9 cellular contexts compared by ENCODE assay signal in genomic region chr1:234433563-234434285, GRCh38. TPM values are rescaled to one million over a fixed set of nuclear protein-coding genes. Genes with fewer than 3 reads are reported as not detected.
DNase-seq lines count a peak whose midpoint lies in the region; ATAC-seq, FAIRE-seq and TF ChIP-seq lines count a peak whose summit lies in the region.
"Had no signal": no experiment of that assay in that cellular context is flagged by ENCODE, and none has a peak within 500 bp of the region (broad histone marks: within the 10 kb centered on the region; RNA-seq: fewer than 3 reads in every experiment).

No MANE protein-coding gene starts in this region.

- H3K9ac ChIP-seq in keratinocyte (ENCODE audit: control insufficient read depth, extremely low read depth, insufficient read depth, low read length) (no peak overlapping the region), trophoblast cell (ENCODE audit: low read length) (no peak overlapping the region)

- no peaks in the 10 kb centered on the region for H4K20me1 ChIP-seq in keratinocyte (ENCODE audit: control insufficient read depth, extremely low read depth, insufficient read depth, low read length)

- H3K4ac ChIP-seq in trophoblast cell (ENCODE audit: low read depth, low read length), result no peak overlapping the region

- no peak overlapping the region for H4K8ac ChIP-seq in trophoblast cell (ENCODE audit: low read depth, low read length)

- peak; percentile 90 for ATAC-seq in GM21723 (IDR thresholded peaks at IDR 0.05; ENCODE audit: unreplicated experiment)

- no peaks in the 10 kb centered on the region for H3K79me2 ChIP-seq in keratinocyte (ENCODE audit: control insufficient read depth, insufficient read depth, low read length)
- no peaks in the 10 kb centered on the region for H3K79me2 ChIP-seq in trophoblast cell (ENCODE audit: control insufficient read depth, insufficient read depth, low read length, poor library complexity)

- H3K9me3 ChIP-seq in keratinocyte (ENCODE audit: control insufficient read depth, low read depth, low read length) (no peaks in the 10 kb centered on the region), trophoblast cell (ENCODE audit: insufficient read depth, low read depth, low read length) (no peaks in the 10 kb centered on the region)

- dilution Hi-C loops in keratinocyte (cut with MboI; ENCODE audit: extremely low pct_ligation_motif_present, low sequenced_read_pairs), result no loop called here

- peaks cover 2% of the 10 kb centered on the region for H3K79me1 ChIP-seq in trophoblast cell (ENCODE audit: low read length)

- H2AK5ac ChIP-seq in trophoblast cell (ENCODE audit: low read length), result no peak overlapping the region

- DNase-seq in GM10248 (ENCODE audit: extremely low spot score) (peak; percentile 57), NCI-H69 (lab: John Stamatoyannopoulos, UW) (peak; percentile 43), keratinocyte (ENCODE audit: low read depth, low spot score) (no peak), Kasumi-1 (lab: John Stamatoyannopoulos, UW) (no peak), GF-D8 (lab: John Stamatoyannopoulos, UW) (no peak), trophoblast cell (no peak)
- DNase-seq in activated effector memory CD4-positive, alpha-beta T cell treated with anti-CD3 and anti-CD28 coated beads, Interleukin-2, amount 50 U/mL, for 16 hours, result no peak
- DNase-seq: activated naive CD8-positive, alpha-beta T cell treated with anti-CD3 and anti-CD28 coated beads, Interleukin-2, amount 10 ng/mL, durations not matched to agents 7 days and 5 days had no signal

- H3K27ac ChIP-seq in keratinocyte (ENCODE audit: control insufficient read depth, insufficient read depth, low read length) (no peak overlapping the region), trophoblast cell (ENCODE audit: low read depth, low read length) (no peak overlapping the region)

- H3K14ac ChIP-seq in trophoblast cell (ENCODE audit: low read length), result no peak overlapping the region

- no peak overlapping the region for H3K4me3 ChIP-seq in keratinocyte (ENCODE audit: control insufficient read depth in 2 of 3, extremely low read depth in 1 of 3, insufficient read depth in 2 of 3, low read depth in 1 of 3, low read length in 3 of 3)
- no peak overlapping the region for H3K4me3 ChIP-seq in trophoblast cell (ENCODE audit: low read depth, low read length)

- H2BK120ac ChIP-seq in trophoblast cell (ENCODE audit: insufficient read depth, low read length, poor library complexity), result no peak overlapping the region

- no peak overlapping the region for H3K18ac ChIP-seq in trophoblast cell (ENCODE audit: low read length)

- WGBS in trophoblast cell (ENCODE audit: extremely low coverage, insufficient coverage, insufficient read length), result no CpG with 5 or more reads among the region's 1 CpG

- H3K4me1 ChIP-seq in keratinocyte (ENCODE audit: control insufficient read depth, extremely low read depth, insufficient read depth, low read length), result no peaks in the 10 kb centered on the region
- H3K4me1 ChIP-seq in trophoblast cell (ENCODE audit: control insufficient read depth in 1 of 2, insufficient read depth in 2 of 2, low read length in 2 of 2), result no peaks in the 10 kb centered on the region

- H3K27me3 ChIP-seq in keratinocyte (ENCODE audit: control insufficient read depth, extremely low read depth, insufficient read depth, low read length) (no peaks in the 10 kb centered on the region), trophoblast cell (ENCODE audit: insufficient read depth, low read length) (no peaks in the 10 kb centered on the region)

- no peak overlapping the region for H2BK5ac ChIP-seq in trophoblast cell (ENCODE audit: low read depth, low read length, poor library complexity)

- no peak overlapping the region for H2AFZ ChIP-seq in keratinocyte (ENCODE audit: control insufficient read depth, low read length)
- no peak overlapping the region for H2AFZ ChIP-seq in trophoblast cell (ENCODE audit: insufficient read depth, low read length, poor library complexity)

- no peak for TF ChIP-seq CTCF in GM10248 (IDR thresholded peaks at IDR 0.05; ENCODE audit: control extremely low read depth, extremely low read depth, low read depth, missing control alignments)
- TF ChIP-seq CTCF in keratinocyte (optimal IDR thresholded peaks at IDR 0.05 in 1 of 3, IDR thresholded peaks at IDR 0.05 in 1 of 3, conservative IDR thresholded peaks at IDR 0.05 in 1 of 3; ENCODE audit: extremely low read depth in 1 of 3, insufficient read depth in 2 of 3, low read length in 3 of 3), result no peak

- H4K12ac ChIP-seq in trophoblast cell (ENCODE audit: low read depth, low read length), result no peak overlapping the region

- POLR2A ChIA-PET in GM10248 (lab: Yijun Ruan, JAX), result interaction anchor here (0.5 kb wide), 1 partner anchor 889 kb away, joined by 3 read pairs; no protein-coding TSS in a partner anchor

- H4K91ac ChIP-seq in trophoblast cell (ENCODE audit: low read depth, low read length), result no peak overlapping the region

- peak; percentile 82 for FAIRE-seq in keratinocyte (lab: Jason Lieb, UNC)

- no peak overlapping the region for H3K23ac ChIP-seq in trophoblast cell (ENCODE audit: low read length)

- CTCF ChIA-PET in GM10248 (lab: Yijun Ruan, JAX), result interaction anchor here (1.2 kb wide), 1 partner anchor 27 kb away, joined by 3 read pairs; no protein-coding TSS in a partner anchor

- H3K4me2 ChIP-seq in keratinocyte (ENCODE audit: control insufficient read depth, extremely low read depth, insufficient read depth, low read depth, low read length), result no peak overlapping the region
- no peak overlapping the region for H3K4me2 ChIP-seq in trophoblast cell (ENCODE audit: low read length)

- H2BK12ac ChIP-seq in trophoblast cell (ENCODE audit: low read length), result no peak overlapping the region

- H3K9me1 ChIP-seq in keratinocyte (ENCODE audit: control insufficient read depth, extremely low read depth, insufficient read depth, low read length), result no peaks in the 10 kb centered on the region

- peaks cover 6 to 12% of the 10 kb centered on the region in 2 experiments for H3K36me3 ChIP-seq in keratinocyte (ENCODE audit: control insufficient read depth in 2 of 2, extremely low read depth in 1 of 2, insufficient read depth in 2 of 2, low read length in 2 of 2)
- no peaks in the 10 kb centered on the region for H3K36me3 ChIP-seq in trophoblast cell (ENCODE audit: control insufficient read depth in 1 of 2, insufficient read depth in 2 of 2, low read length in 2 of 2)

RNA-seq across cellular contexts. Expression of gene TARBP1, which starts 45.3 kb away (rescaled TPM):
- 18.4 to 28.7 TPM (median 23.6 TPM) in 3 replicates for polyA plus RNA-seq in keratinocyte
- 9.5 TPM for polyA plus RNA-seq in keratinocyte (2011; ENCODE audit: low read depth)
- polyA plus RNA-seq in keratinocyte (2011; cell fraction: cytosol; rRNA removed), result 11.2 and 26.8 TPM in 2 replicates
- 70.3 and 70.5 TPM in 2 replicates for polyA plus RNA-seq in keratinocyte (2011; cell fraction: nucleus; rRNA removed)
- 10.5 and 11.1 TPM in 2 replicates for polyA plus RNA-seq in keratinocyte (2012; ENCODE audit: low replicate concordance)
- 6.8 to 25.2 TPM (median 15.0 TPM) in 3 replicates for polyA minus RNA-seq in keratinocyte
- 8.2 TPM for polyA minus RNA-seq in keratinocyte (2011; cell fraction: cytosol; rRNA and poly(A)+ RNA removed)
- polyA minus RNA-seq in keratinocyte (2011; cell fraction: nucleus; rRNA and poly(A)+ RNA removed), result 11.1 and 25.7 TPM in 2 replicates
- polyA plus RNA-seq in trophoblast cell (2013), result 7.2 and 7.8 TPM in 2 replicates

Comparison
In these comparisons a context has a peak if more than half of its experiments do, and no peak if none do; other contexts are left out.
1. DNase-seq: peak in GM10248 (single experiment) and NCI-H69 (single experiment); none in keratinocyte (single experiment), Kasumi-1 (0 of 2), GF-D8 (single experiment), activated effector memory CD4-positive, alpha-beta T cell treated with anti-CD3 and anti-CD28 coated beads, Interleukin-2, amount 50 U/mL, for 16 hours (single experiment) and trophoblast cell (0 of 2).